Comparison of ENCODE assay signal across 1 cellular context in genomic region chr3:136343873-136344281, GRCh38.
TF ChIP-seq lines count a peak whose summit lies in the region.

No MANE protein-coding gene starts in this region.

TF ChIP-seq in K562, 482 proteins besides CTCF, POLR2A, EP300 and RAD21 (continued from another document and continues in another):
- TF ChIP-seq CHD7 (IDR thresholded peaks at IDR 0.05; ENCODE audit: low read depth, low read length) (no peak), PHF20 (IDR thresholded peaks at IDR 0.05; ENCODE audit: partially characterized antibody) (no peak), ZNF584 (CRISPR knock-in tag; IDR thresholded peaks at IDR 0.05; ENCODE audit: low read depth) (no peak), NFE2L1 (tag; IDR thresholded peaks at IDR 0.05; ENCODE audit: borderline replicate concordance, low read depth) (no peak), LCOR (CRISPR knock-in tag; IDR thresholded peaks at IDR 0.05) (no peak), SFPQ (IDR thresholded peaks at IDR 0.05; ENCODE audit: low read depth, low read length) (no peak), GABPA (tag; conservative IDR thresholded peaks at IDR 0.05; ENCODE audit: low read depth) (no peak), E2F4 (CRISPR knock-in tag; IDR thresholded peaks at IDR 0.05; ENCODE audit: low read depth) (no peak), ZBTB5 (IDR thresholded peaks at IDR 0.05) (no peak), YBX1 (IDR thresholded peaks at IDR 0.05) (no peak), RBM14 (IDR thresholded peaks at IDR 0.05; ENCODE audit: borderline replicate concordance, insufficient read depth, low read depth, low read length) (no peak), PCBP1 (IDR thresholded peaks at IDR 0.05; ENCODE audit: low read depth, low read length, poor library complexity, severe bottlenecking) (no peak), ETV5 (CRISPR knock-in tag; IDR thresholded peaks at IDR 0.05; ENCODE audit: low read depth) (no peak), ZBTB40 (IDR thresholded peaks at IDR 0.05) (no peak), ZBTB40 (CRISPR knock-in tag; IDR thresholded peaks at IDR 0.05) (no peak), SIX5 (IDR thresholded peaks at IDR 0.05; ENCODE audit: borderline replicate concordance in 1 of 2, insufficient read depth in 1 of 2, low read depth in 1 of 2, low read length in 2 of 2) (no peak), SREBF2 (CRISPR knock-in tag; IDR thresholded peaks at IDR 0.05) (no peak), ZNF253 (CRISPR knock-in tag; conservative IDR thresholded peaks at IDR 0.05) (no peak), DDX20 (tag; IDR thresholded peaks at IDR 0.05; ENCODE audit: low read depth) (no peak; the same call in 1 of the 2 replicates), MCM7 (IDR thresholded peaks at IDR 0.05) (no peak), SIN3B (IDR thresholded peaks at IDR 0.05; ENCODE audit: low read depth) (no peak), ZNF24 (IDR thresholded peaks at IDR 0.05) (no peak), SNIP1 (IDR thresholded peaks at IDR 0.05; ENCODE audit: low read depth) (no peak), ETV6 (IDR thresholded peaks at IDR 0.05; ENCODE audit: borderline replicate concordance in 1 of 2, low read depth in 2 of 2, low read length in 1 of 2) (no peak), ETV6 (CRISPR knock-in tag; IDR thresholded peaks at IDR 0.05; ENCODE audit: borderline replicate concordance) (no peak), MAFF (IDR thresholded peaks at IDR 0.05; ENCODE audit: low read length) (no peak), ZNF174 (CRISPR knock-in tag; IDR thresholded peaks at IDR 0.05) (no peak), COPS2 (conservative IDR thresholded peaks at IDR 0.05) (no peak), KDM4B (IDR thresholded peaks at IDR 0.05; ENCODE audit: borderline replicate concordance in 2 of 2, low read depth in 1 of 2) (no peak), TSC22D4 (tag; IDR thresholded peaks at IDR 0.05) (no peak)
